Comparison of ENCODE assay signal across 8 cellular contexts in the genomic region with DNA sequence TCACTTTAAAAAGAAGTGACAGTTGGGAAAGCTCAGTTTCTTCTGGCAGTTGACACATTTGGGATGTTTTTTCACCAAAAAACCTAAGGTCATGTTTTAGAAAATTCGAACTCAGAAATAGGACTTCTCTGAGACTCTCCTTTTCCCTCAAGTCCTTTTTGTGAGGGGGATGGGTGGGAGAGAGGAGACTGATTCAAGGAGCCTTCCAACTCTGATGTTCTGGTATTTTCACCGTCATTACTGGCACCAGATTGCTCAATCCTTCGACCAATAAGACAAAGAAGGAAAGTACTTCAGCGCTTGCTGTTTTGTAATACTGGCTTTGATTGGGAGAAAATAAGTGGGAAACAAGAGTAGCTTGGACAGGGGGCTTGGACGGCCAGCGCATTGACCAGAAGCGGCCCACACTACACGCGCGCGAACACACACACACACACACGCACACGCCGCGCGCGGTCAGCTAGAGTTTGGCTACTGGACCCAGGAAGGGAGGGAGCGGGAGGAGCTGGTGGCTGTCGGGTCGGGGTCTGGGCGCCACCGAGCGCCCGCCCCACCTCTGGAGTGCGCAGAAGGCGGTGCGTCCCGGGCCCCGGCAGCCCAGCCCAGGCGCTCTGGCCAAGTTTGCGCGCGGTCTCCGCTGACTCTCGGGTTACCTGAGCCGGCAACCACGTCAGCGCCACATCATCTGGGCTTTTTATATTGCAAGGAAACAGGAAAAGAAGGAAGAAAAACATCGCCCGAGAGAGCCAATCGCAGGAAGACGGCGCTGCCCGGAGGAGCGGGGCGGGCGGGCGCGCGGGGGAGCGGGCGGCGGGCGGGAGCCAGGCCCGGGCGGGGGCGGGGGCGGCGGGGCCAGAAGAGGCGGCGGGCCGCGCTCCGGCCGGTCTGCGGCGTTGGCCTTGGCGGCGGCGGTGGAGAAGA. TPM values are rescaled to one million over a fixed set of nuclear protein-coding genes. Genes with fewer than 3 reads are reported as not detected.
A peak's percentile ranks its signal among the peaks of the same experiment; 100 is the strongest.
DNase-seq lines count a peak whose midpoint lies in the region; ATAC-seq and TF ChIP-seq lines count a peak whose summit lies in the region.

Gene KCNK1 (plus strand): TSS at position 855 of the 921 bp plus-strand sequence. CDS start 66 bp downstream, at position 921.

- H3K36me3 Mint-ChIP-seq in activated T-helper 17 cell treated with anti-CD3 and anti-CD28 coated beads, Interleukin-2, amount 50 U/mL, for 72 hours (ENCODE audit: low read depth) = peaks cover 6% of the 10 kb centered on the region
- H3K36me3 Mint-ChIP-seq in progenitor cell of endocrine pancreas (ENCODE audit: insufficient read depth) = peaks cover 3% of the 10 kb centered on the region

- intact Hi-C loops in Right ventricle myocardium superior (cut with DNase I) = no loop called here

- ATAC-seq in activated T-helper 17 cell treated with anti-CD3 and anti-CD28 coated beads, Interleukin-2, amount 50 U/mL, for 72 hours (replicated peaks) = peak; percentile 48
- ATAC-seq in Right ventricle myocardium superior (ENCODE audit: poor library complexity) (peak; percentile 81), HG03469 (IDR thresholded peaks at IDR 0.05; ENCODE audit: unreplicated experiment) (no peak)

- no peak for TF ChIP-seq CTCF in progenitor cell of endocrine pancreas (IDR thresholded peaks at IDR 0.05; ENCODE audit: unreplicated experiment)

- H3K4me1 Mint-ChIP-seq in activated T-helper 17 cell treated with anti-CD3 and anti-CD28 coated beads, Interleukin-2, amount 50 U/mL, for 72 hours = peaks cover 5% of the 10 kb centered on the region
- peaks cover 14% of the 10 kb centered on the region for H3K4me1 Mint-ChIP-seq in progenitor cell of endocrine pancreas (ENCODE audit: low read depth)

- H3K36me3 ChIP-seq in HUES6 (ENCODE audit: control insufficient read depth, insufficient read depth, low read length) = peaks cover 6% of the 10 kb centered on the region; the same call in 1 of the 2 replicates

- peaks cover 59% of the 10 kb centered on the region for H3K27me3 Mint-ChIP-seq in activated T-helper 17 cell treated with anti-CD3 and anti-CD28 coated beads, Interleukin-2, amount 50 U/mL, for 72 hours
- H3K27me3 Mint-ChIP-seq in progenitor cell of endocrine pancreas = peaks cover 19% of the 10 kb centered on the region

- H3K27ac Mint-ChIP-seq in activated T-helper 17 cell treated with anti-CD3 and anti-CD28 coated beads, Interleukin-2, amount 50 U/mL, for 72 hours = peak within 1 kb of the TSS; percentile 26
- H3K27ac Mint-ChIP-seq in progenitor cell of endocrine pancreas = peak within 1 kb of the TSS; percentile 97

- peak within 1 kb of the TSS; percentile 97 for H3K9ac ChIP-seq in HUES6 (ENCODE audit: low read length)

- H3K27ac ChIP-seq in HUES6 (ENCODE audit: low read depth, low read length) = peak within 1 kb of the TSS; percentile 73; the same call in 1 of the 2 replicates

- peak within 1 kb of the TSS; percentile 100 for H3K4me3 ChIP-seq in HUES6 (ENCODE audit: low read depth, low read length)

- H3K9me3 Mint-ChIP-seq in activated T-helper 17 cell treated with anti-CD3 and anti-CD28 coated beads, Interleukin-2, amount 50 U/mL, for 72 hours = no peaks in the 10 kb centered on the region
- no peaks in the 10 kb centered on the region for H3K9me3 Mint-ChIP-seq in progenitor cell of endocrine pancreas (ENCODE audit: low read depth)

- H3K27me3 ChIP-seq in HUES6 (ENCODE audit: control insufficient read depth, insufficient read depth, low read length) = peaks cover 49% of the 10 kb centered on the region

- H3K9me3 ChIP-seq in HUES6 (ENCODE audit: control insufficient read depth, insufficient read depth, low read depth, low read length) = no peaks in the 10 kb centered on the region

- peak within 1 kb of the TSS; percentile 63 for H3K4me3 Mint-ChIP-seq in activated T-helper 17 cell treated with anti-CD3 and anti-CD28 coated beads, Interleukin-2, amount 50 U/mL, for 72 hours
- H3K4me3 Mint-ChIP-seq in progenitor cell of endocrine pancreas (ENCODE audit: low read depth) = peak within 1 kb of the TSS; percentile 91

- peaks cover 19% of the 10 kb centered on the region; the same call in 1 of the 2 replicates for H3K4me1 ChIP-seq in HUES6 (ENCODE audit: control insufficient read depth, insufficient read depth, low read length)

- DNase-seq in stimulated activated CD4-positive, alpha-beta T cell treated with anti-CD3 and anti-CD28 coated beads, Interleukin-12 subunit alpha, Interleukin-12 subunit beta, amount 100 ng/mL, for 4 hours = peak; percentile 5
- DNase-seq in stimulated activated CD4-positive, alpha-beta T cell treated with anti-CD3 and anti-CD28 coated beads, Interleukin-2, amount 100 ng/mL, for 48 hours = no peak
- DNase-seq in Right ventricle myocardium superior = peak; percentile 73
- DNase-seq in progenitor cell of endocrine pancreas (ENCODE audit: low spot score, unreplicated experiment) = peak; percentile 63
- no peak for DNase-seq in NOMO-1 treated with DMSO at 0.1 percent for 48 hours (lab: John Stamatoyannopoulos, UW; ENCODE audit: unreplicated experiment)

RNA-seq across cellular contexts. Expression of gene KCNK1, which starts in this region (rescaled TPM):
- 1 to 10 TPM; 3.4 to 10.0 TPM for total RNA-seq in activated T-helper 17 cell treated with anti-CD3 and anti-CD28 coated beads, Interleukin-2, amount 50 U/mL, for 72 hours
- 23.9 TPM for total RNA-seq in Right ventricle myocardium superior
- total RNA-seq in progenitor cell of endocrine pancreas = 9.4 and 9.7 TPM in 2 replicates

Comparison
In these comparisons a context has a peak if more than half of its experiments do, and no peak if none do; other contexts are left out.
1. DNase-seq: peak in stimulated activated CD4-positive, alpha-beta T cell treated with anti-CD3 and anti-CD28 coated beads, Interleukin-12 subunit alpha, Interleukin-12 subunit beta, amount 100 ng/mL, for 4 hours (single experiment), Right ventricle myocardium superior (single experiment) and progenitor cell of endocrine pancreas (single experiment); none in stimulated activated CD4-positive, alpha-beta T cell treated with anti-CD3 and anti-CD28 coated beads, Interleukin-2, amount 100 ng/mL, for 48 hours (0 of 2) and NOMO-1 treated with DMSO at 0.1 percent for 48 hours (single experiment).